ENCODE assay signal across 18 cellular contexts in the genomic region with DNA sequence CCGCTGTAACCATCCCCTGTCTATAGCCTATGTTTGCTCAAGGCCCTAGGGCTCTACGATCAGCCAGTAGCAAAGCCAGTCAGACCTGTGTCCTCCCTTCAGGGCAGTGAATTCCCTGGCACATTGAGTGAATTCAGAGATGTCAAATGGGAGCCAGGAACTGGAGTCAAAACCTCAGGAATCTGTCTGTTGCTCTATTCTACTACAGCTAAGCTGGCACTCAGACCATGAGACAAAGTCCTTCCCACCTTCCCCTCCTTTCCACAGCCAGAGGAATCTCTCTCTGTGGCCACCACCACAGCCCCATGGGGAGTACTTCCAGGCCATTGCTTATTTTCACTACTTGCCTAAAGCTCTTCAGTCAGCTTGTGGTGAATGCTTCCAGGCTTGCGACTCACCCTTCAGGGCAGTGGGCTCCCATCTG.
DNase-seq lines count a peak whose midpoint lies in the region; ATAC-seq and TF ChIP-seq lines count a peak whose summit lies in the region.
"Had no signal": no experiment of that assay in that cellular context is flagged by ENCODE, and none has a peak within 500 bp of the region (broad histone marks: within the 10 kb centered on the region; RNA-seq: fewer than 3 reads in every experiment).

No MANE protein-coding gene starts in this region.

- H3K4me3 Mint-ChIP-seq in MCF 10A (ENCODE audit: unreplicated experiment), result no peak overlapping the region
- H3K4me3 Mint-ChIP-seq in WTC11, result no peak overlapping the region
- H3K4me3 Mint-ChIP-seq: activated CD8-positive, alpha-beta memory T cell treated with anti-CD3 and anti-CD28 coated beads, Interleukin-2, amount 10 ng/mL, durations not matched to agents 7 days and 5 days; type B pancreatic cell had no signal

- no peak for TF ChIP-seq CTCF in MCF 10A (IDR thresholded peaks at IDR 0.05; ENCODE audit: unreplicated experiment)
- TF ChIP-seq CTCF in WTC11 (IDR thresholded peaks at IDR 0.05), result no peak
- no peak for TF ChIP-seq CTCF in fibroblast of the aortic adventitia (IDR thresholded peaks at IDR 0.05; ENCODE audit: insufficient read depth, low read length)

- H3K27me3 Mint-ChIP-seq in MCF 10A (ENCODE audit: insufficient read depth, unreplicated experiment), result no peaks in the 10 kb centered on the region
- H3K27me3 Mint-ChIP-seq in WTC11 (ENCODE audit: low read depth), result no peaks in the 10 kb centered on the region
- H3K27me3 Mint-ChIP-seq: activated CD8-positive, alpha-beta memory T cell treated with anti-CD3 and anti-CD28 coated beads, Interleukin-2, amount 10 ng/mL, durations not matched to agents 7 days and 5 days; type B pancreatic cell had no signal

- H3K36me3 Mint-ChIP-seq in MCF 10A (ENCODE audit: insufficient read depth, unreplicated experiment), result no peaks in the 10 kb centered on the region
- peaks cover 8% of the 10 kb centered on the region for H3K36me3 Mint-ChIP-seq in WTC11
- H3K36me3 Mint-ChIP-seq: activated CD8-positive, alpha-beta memory T cell treated with anti-CD3 and anti-CD28 coated beads, Interleukin-2, amount 10 ng/mL, durations not matched to agents 7 days and 5 days had no signal

- POLR2A ChIA-PET in MCF 10A (lab: Yijun Ruan, JAX) (no interaction called here), WTC11 (lab: Charles Lee) (no interaction called here)

- BruUV-seq in MCF 10A (replicated peaks; lab: Mats Ljungman, UMichigan), result no TSS peak

- H3K9me3 Mint-ChIP-seq in MCF 10A (ENCODE audit: unreplicated experiment) (peaks cover 21% of the 10 kb centered on the region), WTC11 (peaks cover 13% of the 10 kb centered on the region)

- intact Hi-C loops in MCF 10A (cut with micrococcal nuclease), result no loop called here

- no peak overlapping the region for H3K4me3 ChIP-seq in fibroblast of the aortic adventitia (ENCODE audit: low read depth, low read length)
- H3K4me3 ChIP-seq: Peyer's patch had no signal

- CTCF ChIA-PET in MCF 10A (lab: Yijun Ruan, JAX) (no interaction called here), WTC11 (lab: Charles Lee) (no interaction called here)

- H3K27ac Mint-ChIP-seq in MCF 10A (ENCODE audit: low read depth, unreplicated experiment), result no peak overlapping the region
- peak overlapping the region; percentile 79; the same call in 1 of the 2 replicates for H3K27ac Mint-ChIP-seq in WTC11
- H3K27ac Mint-ChIP-seq: activated CD8-positive, alpha-beta memory T cell treated with anti-CD3 and anti-CD28 coated beads, Interleukin-2, amount 10 ng/mL, durations not matched to agents 7 days and 5 days; type B pancreatic cell had no signal

- peak; percentile 6 to 95 for DNase-seq in T47D (ENCODE audit: low read depth in 1 of 2, low spot score in 1 of 2)
- DNase-seq in MCF 10A (ENCODE audit: unreplicated experiment), result no peak
- no peak for DNase-seq in WTC11 (ENCODE audit: low spot score)
- DNase-seq in fibroblast of the aortic adventitia (ENCODE audit: low read depth), result peak; percentile 76
- DNase-seq in stromal cell of bone marrow (ENCODE audit: low read depth), result peak; percentile 66
- no peak for DNase-seq in epidermal melanocyte (ENCODE audit: insufficient read length, low spot score)
- DNase-seq: 8988T; activated CD4-positive, CD25-positive, alpha-beta regulatory T cell; activated CD8-positive, alpha-beta memory T cell treated with anti-CD3 and anti-CD28 coated beads, Interleukin-2, amount 10 ng/mL, durations not matched to agents 7 days and 5 days; activated naive CD4-positive, alpha-beta T cell treated with anti-CD3 and anti-CD28 coated beads, Interleukin-2, amount 50 U/mL, for 16 hours; NCI-H1930; NCI-H526 treated with DMSO at 0.1 percent for 48 hours; Peyer's patch; right cardiac atrium; stimulated activated CD4-positive, alpha-beta T cell treated with anti-CD3 and anti-CD28 coated beads, Interleukin-2, amount 100 ng/mL, for 48 hours had no signal

- H3K4me1 Mint-ChIP-seq in MCF 10A (ENCODE audit: insufficient read depth, unreplicated experiment) (peaks cover 14% of the 10 kb centered on the region), WTC11 (peaks cover 37% of the 10 kb centered on the region)
- H3K4me1 Mint-ChIP-seq: activated CD8-positive, alpha-beta memory T cell treated with anti-CD3 and anti-CD28 coated beads, Interleukin-2, amount 10 ng/mL, durations not matched to agents 7 days and 5 days had no signal

- ATAC-seq in WTC11, result peak; percentile 67
- ATAC-seq in GM18870 (IDR thresholded peaks at IDR 0.05; ENCODE audit: unreplicated experiment), result no peak
- no peak for ATAC-seq in GM19463 (IDR thresholded peaks at IDR 0.05; ENCODE audit: unreplicated experiment)
- ATAC-seq: activated CD8-positive, alpha-beta memory T cell treated with anti-CD3 and anti-CD28 coated beads, Interleukin-2, amount 10 ng/mL, durations not matched to agents 7 days and 5 days; right cardiac atrium had no signal

- in situ Hi-C loops in T47D (cut with HindIII; ENCODE audit: low pct_unique_long_range_greater_than_20kb, low sequenced_read_pairs), result no loop called here

TF ChIP-seq in WTC11, 78 proteins besides CTCF, POLR2A, EP300 and RAD21:
- TF ChIP-seq PRDM15 (CRISPR knock-in tag; IDR thresholded peaks at IDR 0.05) (no peak), ZBTB21 (CRISPR knock-in tag; IDR thresholded peaks at IDR 0.05; ENCODE audit: borderline replicate concordance) (no peak), AR (CRISPR knock-in tag; IDR thresholded peaks at IDR 0.05) (no peak), TP53 (CRISPR knock-in tag; IDR thresholded peaks at IDR 0.05) (no peak), FOXP1 (CRISPR knock-in tag; IDR thresholded peaks at IDR 0.05; ENCODE audit: borderline replicate concordance) (no peak), GTF2I (CRISPR knock-in tag; conservative IDR thresholded peaks at IDR 0.05) (no peak), USF2 (CRISPR knock-in tag; IDR thresholded peaks at IDR 0.05) (no peak)
- TF ChIP-seq, protein P1, sequence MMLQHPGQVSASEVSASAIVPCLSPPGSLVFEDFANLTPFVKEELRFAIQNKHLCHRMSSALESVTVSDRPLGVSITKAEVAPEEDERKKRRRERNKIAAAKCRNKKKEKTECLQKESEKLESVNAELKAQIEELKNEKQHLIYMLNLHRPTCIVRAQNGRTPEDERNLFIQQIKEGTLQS (CRISPR knock-in tag; conservative IDR thresholded peaks at IDR 0.05), result no peak
- TF ChIP-seq, protein P2, sequence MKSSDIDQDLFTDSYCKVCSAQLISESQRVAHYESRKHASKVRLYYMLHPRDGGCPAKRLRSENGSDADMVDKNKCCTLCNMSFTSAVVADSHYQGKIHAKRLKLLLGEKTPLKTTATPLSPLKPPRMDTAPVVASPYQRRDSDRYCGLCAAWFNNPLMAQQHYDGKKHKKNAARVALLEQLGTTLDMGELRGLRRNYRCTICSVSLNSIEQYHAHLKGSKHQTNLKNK (CRISPR knock-in tag; IDR thresholded peaks at IDR 0.05), result no peak

Comparison
In these comparisons a context has a peak if more than half of its experiments do, and no peak if none do; other contexts are left out.
1. DNase-seq: peak in T47D (2 of 2), fibroblast of the aortic adventitia (single experiment) and stromal cell of bone marrow (single experiment); none in MCF 10A (single experiment), WTC11 (single experiment) and epidermal melanocyte (single experiment).